In genomic region chr14:37274652-37275051, GRCh38 we compare ENCODE assay signal across 28 cellular contexts.
"Had no signal": no experiment of that assay in that cellular context is flagged by ENCODE, and none has a peak within 500 bp of the region (broad histone marks: within the 10 kb centered on the region; RNA-seq: fewer than 3 reads in every experiment).

No MANE protein-coding gene starts in this region.

- H3K27ac ChIP-seq: hepatocyte, left lung, lower lobe of right lung, pancreas, prostate gland, sigmoid colon, testis, thyroid gland, transverse colon, upper lobe of left lung, vagina had no signal

- ATAC-seq: left colon; left lung; lower lobe of right lung; naive thymus-derived CD8-positive, alpha-beta T cell; pancreas; right cardiac atrium; stimulated activated memory B cell treated with anti-CD40 and anti-IgM and Interleukin-4, amounts not matched to agents 10 μg/mL and 1 μg/mL and 100 μg/mL, for 72 hours; stimulated activated naive CD8-positive, alpha-beta T cell treated with anti-CD3 and anti-CD28 coated beads, Interleukin-15, amount 100 ng/mL, for 72 hours had no signal

- H3K9me3 ChIP-seq: left lung, lower lobe of right lung, pancreas, prostate gland, sigmoid colon, testis, thyroid gland, transverse colon, upper lobe of left lung, vagina had no signal

- H3K36me3 ChIP-seq: left lung, lower lobe of right lung, pancreas, prostate gland, thyroid gland, transverse colon, upper lobe of left lung, vagina had no signal

- H3K27me3 ChIP-seq: hepatocyte, left lung, pancreas, sigmoid colon, testis, thyroid gland, transverse colon, upper lobe of left lung, vagina had no signal

- H3K4me1 ChIP-seq: left lung, lower lobe of right lung, pancreas, prostate gland, sigmoid colon, testis, thyroid gland, transverse colon, upper lobe of left lung, vagina had no signal

- DNase-seq: kidney; left colon; left lung; lower lobe of right lung; mammary epithelial cell; mesenchymal stem cell; naive thymus-derived CD8-positive, alpha-beta T cell; nucleus accumbens; pancreas; posterior cingulate gyrus; retina; right cardiac atrium; sigmoid colon; stimulated activated CD4-positive, alpha-beta T cell treated with anti-CD3 and anti-CD28 coated beads, Interleukin-1b, Interleukin-23, amount 100 ng/mL, for 48 hours; stimulated activated CD4-positive, alpha-beta T cell treated with anti-CD3 and anti-CD28 coated beads, Interleukin-2, amount 100 ng/mL, for 48 hours; stimulated activated CD4-positive, alpha-beta T cell treated with anti-CD3 and anti-CD28 coated beads, Interleukin-4, amount 100 ng/mL, for 4 hours; stimulated activated CD8-positive, alpha-beta memory T cell treated with anti-CD3 and anti-CD28 coated beads, Interleukin-4, amount 100 ng/mL, for 48 hours; stimulated activated naive CD4-positive, alpha-beta T cell treated with Interleukin-2 at 50 U/mL for 16 hours; stimulated activated naive CD8-positive, alpha-beta T cell treated with anti-CD3 and anti-CD28 coated beads, Interleukin-15, amount 100 ng/mL, for 72 hours; testis; thyroid gland; transverse colon; upper lobe of left lung had no signal

- H3K4me3 ChIP-seq: hepatocyte, left lung, lower lobe of right lung, pancreas, prostate gland, sigmoid colon, smooth muscle cell, testis, thyroid gland, transverse colon, upper lobe of left lung, vagina had no signal
